ENCODE assay signal across 8 cellular contexts in genomic region chr15:78069052-78069414, GRCh38. TPM values are rescaled to one million over a fixed set of nuclear protein-coding genes. Genes with fewer than 3 reads are reported as not detected.
DNase-seq lines count a peak whose midpoint lies in the region; ATAC-seq and TF ChIP-seq lines count a peak whose summit lies in the region.

No MANE protein-coding gene starts in this region.

- no peak for TF ChIP-seq CTCF in C4-2B (conservative IDR thresholded peaks at IDR 0.05)
- TF ChIP-seq CTCF in mucosa of descending colon (IDR thresholded peaks at IDR 0.05) = no peak

- H3K9me3 ChIP-seq in mucosa of descending colon = no peaks in the 10 kb centered on the region

- ATAC-seq in GM21529 (IDR thresholded peaks at IDR 0.05; ENCODE audit: unreplicated experiment) (peak; percentile 1), naive B cell (ENCODE audit: low read depth in 2 of 2) (peak; percentile 20 to 23), mucosa of descending colon (no peak)
- peak; percentile 9 for ATAC-seq in activated T-helper 17 cell treated with anti-CD3 and anti-CD28 coated beads, Interleukin-2, amount 50 U/mL, for 72 hours (replicated peaks)

- H3K27me3 Mint-ChIP-seq in activated T-helper 17 cell treated with anti-CD3 and anti-CD28 coated beads, Interleukin-2, amount 50 U/mL, for 72 hours = no peaks in the 10 kb centered on the region
- no peaks in the 10 kb centered on the region for H3K27me3 Mint-ChIP-seq in naive B cell

- no peak overlapping the region for H3K27ac Mint-ChIP-seq in activated T-helper 17 cell treated with anti-CD3 and anti-CD28 coated beads, Interleukin-2, amount 50 U/mL, for 72 hours
- peak overlapping the region; percentile 43 to 84 (median 78) for H3K27ac Mint-ChIP-seq in naive B cell

- no peaks in the 10 kb centered on the region for H3K36me3 ChIP-seq in mucosa of descending colon (ENCODE audit: low read depth)

- peak overlapping the region; percentile 69 for H3K27ac ChIP-seq in C4-2B

- DNase-seq in naive B cell (no peak), COLO829 (ENCODE audit: low spot score) (no peak), NCI-H187 (lab: John Stamatoyannopoulos, UW) (no peak), mucosa of descending colon (no peak)
- no peak for DNase-seq in activated CD4-positive, CD25-positive, alpha-beta regulatory T cell treated with anti-CD3 and anti-CD28 coated beads, Interleukin-2, amount 50 U/mL, for 72 hours

- H3K4me3 ChIP-seq in mucosa of descending colon = no peak overlapping the region

- peaks cover 88% of the 10 kb centered on the region for H3K4me1 ChIP-seq in mucosa of descending colon (ENCODE audit: low read depth)

- peaks cover 60% of the 10 kb centered on the region for H3K4me1 Mint-ChIP-seq in activated T-helper 17 cell treated with anti-CD3 and anti-CD28 coated beads, Interleukin-2, amount 50 U/mL, for 72 hours
- H3K4me1 Mint-ChIP-seq in naive B cell = peaks cover 5 to 42% (median 7%) of the 10 kb centered on the region in 3 donors

- no peak overlapping the region for H3K4me3 Mint-ChIP-seq in activated T-helper 17 cell treated with anti-CD3 and anti-CD28 coated beads, Interleukin-2, amount 50 U/mL, for 72 hours
- peak overlapping the region; percentile 21 to 88 (median 68) for H3K4me3 Mint-ChIP-seq in naive B cell

- intact Hi-C loops in mucosa of descending colon (cut with DNase I, micrococcal nuclease) = no loop called here

- H3K9me3 Mint-ChIP-seq in activated T-helper 17 cell treated with anti-CD3 and anti-CD28 coated beads, Interleukin-2, amount 50 U/mL, for 72 hours = no peaks in the 10 kb centered on the region
- H3K9me3 Mint-ChIP-seq in naive B cell = no peaks in the 10 kb centered on the region

- H3K36me3 Mint-ChIP-seq in activated T-helper 17 cell treated with anti-CD3 and anti-CD28 coated beads, Interleukin-2, amount 50 U/mL, for 72 hours (ENCODE audit: low read depth) = peaks cover 12% of the 10 kb centered on the region
- H3K36me3 Mint-ChIP-seq in naive B cell = no peaks in the 10 kb centered on the region

RNA-seq across cellular contexts. Expression of gene TBC1D2B, which starts 8.5 kb away (rescaled TPM):
- total RNA-seq in activated T-helper 17 cell treated with anti-CD3 and anti-CD28 coated beads, Interleukin-2, amount 50 U/mL, for 72 hours = 100 to 1,000 TPM in 1 of 2 donors, 10 to 100 TPM in 1; 86.1 to 109 TPM
- 1 to 10 TPM; 1.7 to 5.5 (median 2.9) TPM for polyA plus RNA-seq in naive B cell (ENCODE audit: low read depth in 6 of 6)
- 10 to 100 TPM; 54.8 to 65.6 (median 57.0) TPM for total RNA-seq in mucosa of descending colon

RNA-seq across cellular contexts. Expression of gene SH2D7, which starts 23.3 kb away (rescaled TPM):
- total RNA-seq in activated T-helper 17 cell treated with anti-CD3 and anti-CD28 coated beads, Interleukin-2, amount 50 U/mL, for 72 hours = not detected
- not detected for polyA plus RNA-seq in naive B cell (ENCODE audit: low read depth in 6 of 6)
- total RNA-seq in mucosa of descending colon = 1 to 10 TPM; 1.9 to 2.8 (median 2.2) TPM
